ENCODE assay signal across 19 cellular contexts in the genomic region with DNA sequence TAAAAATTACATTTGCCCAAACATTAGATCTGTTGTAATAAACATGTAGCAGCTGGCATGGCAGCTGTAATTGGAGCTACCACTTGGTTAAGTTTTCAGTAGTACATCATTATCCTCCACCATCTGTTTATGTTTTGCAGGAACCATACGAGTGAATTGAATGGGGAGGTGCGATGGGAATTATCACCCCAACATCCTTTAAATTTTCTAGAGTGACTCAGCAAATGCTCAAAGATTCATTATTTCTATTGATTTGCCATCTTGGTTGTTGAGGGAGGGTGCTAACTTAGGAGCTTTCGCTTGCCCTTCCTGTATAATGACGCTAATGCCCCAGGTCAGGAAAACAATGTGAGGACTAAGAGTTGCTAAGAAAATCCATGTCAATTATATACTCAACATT.
"Had no signal": no experiment of that assay in that cellular context is flagged by ENCODE, and none has a peak within 500 bp of the region (broad histone marks: within the 10 kb centered on the region; RNA-seq: fewer than 3 reads in every experiment).

No MANE protein-coding gene starts in this region.

- DNase-seq: activated B cell treated with CpG ODN at 0.5 μM for 24 hours; activated CD4-positive, alpha-beta T cell treated with anti-CD3 and anti-CD28 coated beads, Interleukin-2, amount 50 U/mL, for 1 hour; activated CD8-positive, alpha-beta T cell treated with anti-CD3 and anti-CD28 coated beads for 36 hours; activated gamma-delta T cell treated with Interleukin-2 at 50 U/mL for 16 hours; activated naive CD8-positive, alpha-beta T cell treated with anti-CD3 and anti-CD28 coated beads, Interleukin-2, amount 50 U/mL, for 24 hours; activated T-cell treated with anti-CD3 and anti-CD28 coated beads, Interleukin-2, amount 50 U/mL, for 4 hours; amygdala; caudate nucleus; cortex of kidney; effector memory CD8-positive, alpha-beta T cell; erythroblast; gastrocnemius medialis; hippocampal formation; immature natural killer cell; naive B cell; ovary; right lobe of liver; stimulated activated CD4-positive, alpha-beta T cell treated with anti-CD3 and anti-CD28 coated beads, Interleukin-4, amount 100 ng/mL, for 24 hours; trophoblast cell had no signal
